Comparison of ENCODE assay signal across 9 cellular contexts in genomic region chr7:8442814-8443304, GRCh38. TPM values are rescaled to one million over a fixed set of nuclear protein-coding genes. Genes with fewer than 3 reads are reported as not detected.
DNase-seq lines count a peak whose midpoint lies in the region; TF ChIP-seq lines count a peak whose summit lies in the region.
"Had no signal": no experiment of that assay in that cellular context is flagged by ENCODE, and none has a peak within 500 bp of the region (broad histone marks: within the 10 kb centered on the region; RNA-seq: fewer than 3 reads in every experiment).

No MANE protein-coding gene starts in this region.

- peak; percentile 20 for DNase-seq in activated gamma-delta T cell treated with Interleukin-2 at 50 U/mL for 16 hours
- no peak for DNase-seq in activated gamma-delta T cell (lab: John Stamatoyannopoulos, UW)
- DNase-seq in T-helper 2 cell treated with Interferon-gamma antibody and Interleukin-4, amounts not matched to agents 5 μg/mL and 100 μg/mL, for 36 hours (ENCODE audit: low spot score): peak; percentile 61
- DNase-seq in dermis blood vessel endothelial cell: peak; percentile 60
- DNase-seq in mesothelial cell of epicardium (ENCODE audit: low spot score in 2 of 2, unreplicated experiment in 2 of 2): peak; percentile 87 to 95
- DNase-seq in substantia nigra (lab: John Stamatoyannopoulos, UW): peak in 26 of 49 donors; percentile 12 to 59 (median 34)
- DNase-seq in NCI-H1930 (lab: John Stamatoyannopoulos, UW): no peak
- DNase-seq in AG08396 (ENCODE audit: low spot score): no peak

- peak overlapping the region; percentile 49 for H3K27ac Mint-ChIP-seq in T-helper 2 cell treated with Interferon-gamma antibody and Interleukin-4, amounts not matched to agents 5 μg/mL and 100 μg/mL, for 36 hours
- no peak overlapping the region for H3K27ac Mint-ChIP-seq in mesothelial cell of epicardium

- H3K4me1 Mint-ChIP-seq in T-helper 2 cell treated with Interferon-gamma antibody and Interleukin-4, amounts not matched to agents 5 μg/mL and 100 μg/mL, for 36 hours (ENCODE audit: low read depth): peaks cover 8% of the 10 kb centered on the region
- H3K4me1 Mint-ChIP-seq in mesothelial cell of epicardium: peaks cover 18% of the 10 kb centered on the region

- TF ChIP-seq CTCF in mesothelial cell of epicardium (IDR thresholded peaks at IDR 0.05; ENCODE audit: unreplicated experiment): no peak

- H3K27me3 Mint-ChIP-seq in T-helper 2 cell treated with Interferon-gamma antibody and Interleukin-4, amounts not matched to agents 5 μg/mL and 100 μg/mL, for 36 hours (ENCODE audit: low read depth): peaks cover 63% of the 10 kb centered on the region
- peaks cover 100% of the 10 kb centered on the region for H3K27me3 Mint-ChIP-seq in mesothelial cell of epicardium (ENCODE audit: low read depth)

- no peak overlapping the region for H3K4me3 Mint-ChIP-seq in T-helper 2 cell treated with Interferon-gamma antibody and Interleukin-4, amounts not matched to agents 5 μg/mL and 100 μg/mL, for 36 hours
- H3K4me3 Mint-ChIP-seq in mesothelial cell of epicardium: peak overlapping the region; percentile 63

- H3K9me3 Mint-ChIP-seq in T-helper 2 cell treated with Interferon-gamma antibody and Interleukin-4, amounts not matched to agents 5 μg/mL and 100 μg/mL, for 36 hours: peaks cover 3% of the 10 kb centered on the region
- no peaks in the 10 kb centered on the region for H3K9me3 Mint-ChIP-seq in mesothelial cell of epicardium

- no peak overlapping the region for H3K27ac ChIP-seq in substantia nigra (ENCODE audit: low read depth, low read length, poor library complexity, severe bottlenecking)

- peaks cover 3% of the 10 kb centered on the region for H3K36me3 Mint-ChIP-seq in T-helper 2 cell treated with Interferon-gamma antibody and Interleukin-4, amounts not matched to agents 5 μg/mL and 100 μg/mL, for 36 hours (ENCODE audit: low read depth)
- H3K36me3 Mint-ChIP-seq in mesothelial cell of epicardium: no peaks in the 10 kb centered on the region

RNA-seq across cellular contexts. Expression of gene NXPH1, which starts 9.4 kb away (rescaled TPM):
- total RNA-seq in dermis blood vessel endothelial cell: not detected in 2 replicates
- total RNA-seq in mesothelial cell of epicardium: not detected in 3 replicates
- total RNA-seq: skeletal muscle tissue had no signal

Comparison
In these comparisons a context has a peak if more than half of its experiments do, and no peak if none do; other contexts are left out.
1. DNase-seq: peak in activated gamma-delta T cell treated with Interleukin-2 at 50 U/mL for 16 hours (single experiment), T-helper 2 cell treated with Interferon-gamma antibody and Interleukin-4, amounts not matched to agents 5 μg/mL and 100 μg/mL, for 36 hours (single experiment), dermis blood vessel endothelial cell (single experiment), mesothelial cell of epicardium (2 of 2) and substantia nigra (26 of 49); none in activated gamma-delta T cell (single experiment), NCI-H1930 (0 of 2) and AG08396 (single experiment).